Comparison of ENCODE assay signal across 8 cellular contexts in the genomic region with DNA sequence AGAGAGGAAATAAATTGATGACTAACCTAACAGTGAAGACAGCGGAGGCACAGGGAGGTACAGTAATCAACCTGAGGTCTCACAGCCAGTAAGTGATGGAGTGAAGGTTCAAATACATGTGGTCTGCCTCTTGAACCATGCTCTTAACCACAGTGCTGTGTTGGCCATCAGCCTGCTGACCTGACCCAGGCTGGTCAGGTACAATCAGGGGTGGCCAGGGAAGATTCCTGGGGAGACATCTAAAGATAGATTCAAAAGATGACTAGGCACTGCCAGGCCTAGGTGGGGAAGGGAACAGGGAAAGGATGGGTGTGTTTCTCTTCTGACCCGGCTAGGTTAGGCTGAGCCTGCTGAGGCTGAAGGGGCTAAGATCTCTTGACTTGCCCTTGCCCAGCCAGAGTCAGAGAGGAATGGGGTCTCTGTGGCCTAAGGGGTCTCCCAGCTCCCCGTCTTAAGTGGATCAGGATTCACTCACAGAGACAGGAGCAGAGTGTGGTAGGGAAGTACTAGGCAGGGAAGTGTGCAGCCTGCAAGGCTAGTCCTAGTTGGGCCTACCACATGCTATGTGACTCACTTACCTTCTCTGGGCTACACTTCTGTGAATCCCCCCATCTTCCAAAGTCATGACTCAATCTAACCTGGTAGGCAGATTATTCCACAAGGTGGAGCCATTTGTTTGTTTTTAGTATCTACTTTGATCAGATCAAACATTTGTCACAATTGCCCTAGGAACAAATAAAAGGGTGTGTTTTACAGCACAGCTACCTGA. TPM values are rescaled to one million over a fixed set of nuclear protein-coding genes. Genes with fewer than 3 reads are reported as not detected.
DNase-seq lines count a peak whose midpoint lies in the region; ATAC-seq, FAIRE-seq and TF ChIP-seq lines count a peak whose summit lies in the region.

No MANE protein-coding gene starts in this region.

- TF ChIP-seq POLR2A in GM12891 (IDR thresholded peaks at IDR 0.05; ENCODE audit: low read depth, low read length) = no peak
- no peak for TF ChIP-seq POLR2A in prostate gland (IDR thresholded peaks at IDR 0.05)

- peak; percentile 50 for DNase-seq in AG20443 (ENCODE audit: low spot score)
- no peak for DNase-seq in GM12891 (ENCODE audit: insufficient read length, low spot score)
- DNase-seq in NCI-H2196 (lab: John Stamatoyannopoulos, UW; ENCODE audit: unreplicated experiment) = peak; percentile 63
- DNase-seq in activated T-cell treated with anti-CD3 and anti-CD28 coated beads for 4 hours = peak; percentile 35
- DNase-seq in fibroblast of mammary gland (ENCODE audit: low read depth) = peak; percentile 85
- peak; percentile 58 for DNase-seq in prostate gland (ENCODE audit: low spot score)
- no peak for DNase-seq in NCI-H1048 (lab: John Stamatoyannopoulos, UW)

- TF ChIP-seq CTCF in fibroblast of mammary gland (conservative IDR thresholded peaks at IDR 0.05; ENCODE audit: control insufficient read depth, insufficient read depth, low read depth, low read length) (peak; percentile 51), prostate gland (IDR thresholded peaks at IDR 0.05) (peak in 3 of 4 experiments; percentile 62 to 79 (median 77))

- no peaks in the 10 kb centered on the region for H3K9me3 ChIP-seq in prostate gland

- 87% methylated on average over 3 of the region's 3 CpGs for WGBS in prostate gland

- no peaks in the 10 kb centered on the region for H3K27me3 ChIP-seq in prostate gland (replicated peaks; ENCODE audit: insufficient read depth)

- H3K36me3 ChIP-seq in prostate gland = no peaks in the 10 kb centered on the region

- H3K4me1 ChIP-seq in prostate gland (replicated peaks) = no peaks in the 10 kb centered on the region

- no peak overlapping the region for H3K27ac ChIP-seq in prostate gland

- H3K4me3 ChIP-seq in fibroblast of mammary gland (ENCODE audit: control insufficient read depth, low read depth, low read length) (no peak overlapping the region), prostate gland (no peak overlapping the region)

- no peak for ATAC-seq in HG02759 (IDR thresholded peaks at IDR 0.05; ENCODE audit: unreplicated experiment)

- FAIRE-seq in GM12891 (lab: Jason Lieb, UNC) = peak; percentile 95

- intact Hi-C loops in prostate gland (cut with DNase I) = loop anchor here (10.0 kb wide), 1 partner anchor 128 kb away; the partner anchor contains the start of gene MEI1

TF ChIP-seq in GM12891, 5 proteins besides CTCF, POLR2A, EP300 and RAD21:
- TF ChIP-seq SPI1 (IDR thresholded peaks at IDR 0.05; ENCODE audit: low read depth, low read length) (no peak), POLR2AphosphoS5 (IDR thresholded peaks at IDR 0.05; ENCODE audit: low read depth, low read length) (no peak), POU2F2 (IDR thresholded peaks at IDR 0.05; ENCODE audit: low read depth, low read length) (no peak), TAF1 (IDR thresholded peaks at IDR 0.05; ENCODE audit: low read depth, low read length) (no peak)

RNA-seq across cellular contexts. Expression of gene SREBF2, which starts 10.4 kb away (rescaled TPM):
- 92.2 TPM for polyA plus RNA-seq in GM12891 (2012; ENCODE audit: low read depth, missing spikeins)
- 100 to 1,000 TPM in 1 of 2 donors, 10 to 100 TPM in 1; 62.7 to 128 TPM for total RNA-seq in prostate gland

RNA-seq across cellular contexts. Expression of gene CCDC134, which starts 22.0 kb away (rescaled TPM):
- 3.8 TPM for polyA plus RNA-seq in GM12891 (2012; ENCODE audit: low read depth, missing spikeins)
- 10 to 100 TPM; 12.0 to 20.7 TPM for total RNA-seq in prostate gland

Comparison
In these comparisons a context has a peak if more than half of its experiments do, and no peak if none do; other contexts are left out.
1. DNase-seq: peak in AG20443 (single experiment), NCI-H2196 (single experiment), activated T-cell treated with anti-CD3 and anti-CD28 coated beads for 4 hours (single experiment), fibroblast of mammary gland (single experiment) and prostate gland (single experiment); none in GM12891 (single experiment) and NCI-H1048 (single experiment).